In the genomic region with DNA sequence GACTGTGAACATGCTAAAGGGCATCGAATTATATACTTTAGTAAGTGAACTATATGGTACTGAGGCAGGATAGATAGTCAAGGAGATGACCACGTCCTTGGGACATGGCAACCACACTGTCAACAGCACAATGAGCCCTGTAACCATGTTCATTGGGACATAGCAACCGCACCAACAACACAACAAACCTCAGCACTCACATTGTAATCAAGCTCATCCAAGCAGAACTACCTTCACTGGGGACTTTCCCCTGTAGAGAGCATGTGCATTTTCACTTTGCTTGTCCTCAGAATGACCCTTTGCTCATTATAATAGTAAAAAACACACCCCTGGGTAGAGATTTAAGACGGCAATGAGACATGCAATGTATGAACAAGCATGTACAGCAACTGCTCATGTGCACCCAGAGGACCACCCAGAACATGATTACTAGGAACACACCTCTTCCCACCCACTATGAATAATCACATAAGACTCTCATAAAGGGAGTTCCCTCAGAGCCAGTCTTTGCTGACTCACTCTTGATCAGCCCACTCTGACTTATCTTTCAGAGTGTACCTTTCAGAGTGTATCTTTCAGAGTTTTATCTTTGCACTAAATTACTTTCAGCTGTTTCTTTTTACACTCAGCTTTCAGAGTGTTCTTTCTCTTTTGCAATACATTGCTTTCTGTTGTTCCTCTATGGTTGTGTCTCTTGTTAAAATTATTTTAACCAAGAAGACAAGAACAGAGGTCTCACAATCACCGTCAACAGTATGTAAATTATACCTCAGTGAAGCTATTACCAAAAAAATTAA, we compare ENCODE assay signal across 8 cellular contexts. TPM values are rescaled to one million over a fixed set of nuclear protein-coding genes. Genes with fewer than 3 reads are reported as not detected.
DNase-seq lines count a peak whose midpoint lies in the region; ATAC-seq and TF ChIP-seq lines count a peak whose summit lies in the region.

No MANE protein-coding gene starts in this region.

- peak overlapping the region; percentile 14; the same call in 1 of the 2 replicates for H3K9ac ChIP-seq in OCI-LY3 (ENCODE audit: low read length)

- H3K4me1 ChIP-seq in OCI-LY3 (ENCODE audit: low read length) (peaks cover 41% of the 10 kb centered on the region), left ventricle myocardium inferior (peaks cover 22% of the 10 kb centered on the region)

- no peaks in the 10 kb centered on the region for H4K20me1 ChIP-seq in OCI-LY3 (ENCODE audit: insufficient read depth, low read length)

- H3K9me3 ChIP-seq in OCI-LY3 (ENCODE audit: insufficient read depth, low read length) (no peaks in the 10 kb centered on the region), left ventricle myocardium inferior (replicated peaks) (no peaks in the 10 kb centered on the region)

- peak; percentile 55 for DNase-seq in AG09309 (ENCODE audit: low read depth)
- peak; percentile 86 for DNase-seq in activated effector memory CD4-positive, alpha-beta T cell treated with anti-CD3 and anti-CD28 coated beads, Interleukin-2, amount 50 U/mL, for 16 hours
- no peak for DNase-seq in left ventricle myocardium inferior
- DNase-seq in stimulated activated CD4-positive, alpha-beta T cell treated with anti-CD3 and anti-CD28 coated beads, Interleukin-1b, Interleukin-23, amount 100 ng/mL, for 1 hour (ENCODE audit: low read depth in 2 of 2), result peak; percentile 20 to 24
- DNase-seq in UCSD-AML1 (lab: John Stamatoyannopoulos, UW; ENCODE audit: unreplicated experiment), result no peak

- TF ChIP-seq CTCF in AG09309 (IDR thresholded peaks at IDR 0.05; ENCODE audit: control insufficient read depth, insufficient read depth, low read depth, low read length, missing control alignments) (no peak), OCI-LY3 (IDR thresholded peaks at IDR 0.05; ENCODE audit: low read depth, low read length) (no peak), left ventricle myocardium inferior (IDR thresholded peaks at IDR 0.05; ENCODE audit: borderline replicate concordance) (no peak)

- no peak overlapping the region for H3K4me3 ChIP-seq in AG09309 (ENCODE audit: control insufficient read depth, low read depth, low read length)
- H3K4me3 ChIP-seq in OCI-LY3 (ENCODE audit: low read length), result peak overlapping the region; percentile 58
- no peak overlapping the region for H3K4me3 ChIP-seq in left ventricle myocardium inferior

- peak overlapping the region; percentile 74 for H3K4me2 ChIP-seq in OCI-LY3 (ENCODE audit: low read length)

- peaks cover 26% of the 10 kb centered on the region for H3K27me3 ChIP-seq in OCI-LY3 (ENCODE audit: low read depth, low read length)
- H3K27me3 ChIP-seq in left ventricle myocardium inferior (ENCODE audit: low read depth), result no peaks in the 10 kb centered on the region

- no peaks in the 10 kb centered on the region for H3K79me2 ChIP-seq in OCI-LY3 (ENCODE audit: low read length)

- peak overlapping the region; percentile 2; the same call in 1 of the 2 replicates for H3K27ac ChIP-seq in OCI-LY3 (ENCODE audit: low read length)
- H3K27ac ChIP-seq in left ventricle myocardium inferior (replicated peaks), result peak overlapping the region; percentile 80

- ATAC-seq in GM18909 (IDR thresholded peaks at IDR 0.05; ENCODE audit: poor library complexity, unreplicated experiment), result peak; percentile 77
- ATAC-seq in HG03108 (IDR thresholded peaks at IDR 0.05; ENCODE audit: unreplicated experiment), result peak; percentile 70

- H2AFZ ChIP-seq in OCI-LY3 (ENCODE audit: low read depth, low read length), result 0 out of 2 replicates have a peak overlapping the region, but pooled peaks have one; percentile 12

- intact Hi-C loops in left ventricle myocardium inferior (cut with micrococcal nuclease), result no loop called here

- no peaks in the 10 kb centered on the region for H3K36me3 ChIP-seq in OCI-LY3 (replicated peaks; ENCODE audit: low read depth, low read length)
- H3K36me3 ChIP-seq in left ventricle myocardium inferior, result no peaks in the 10 kb centered on the region

RNA-seq across cellular contexts. Expression of gene PLAAT2, which starts 4.1 kb away (rescaled TPM):
- total RNA-seq in left ventricle myocardium inferior, result not detected

RNA-seq across cellular contexts. Expression of gene PLAAT4, which starts 30.6 kb away (rescaled TPM):
- 15.5 TPM for total RNA-seq in left ventricle myocardium inferior

RNA-seq across cellular contexts. Expression of gene PLAAT3, which starts 47.0 kb away (rescaled TPM):
- total RNA-seq in left ventricle myocardium inferior, result 144 TPM

Comparison
In these comparisons a context has a peak if more than half of its experiments do, and no peak if none do; other contexts are left out.
1. DNase-seq: peak in AG09309 (single experiment), activated effector memory CD4-positive, alpha-beta T cell treated with anti-CD3 and anti-CD28 coated beads, Interleukin-2, amount 50 U/mL, for 16 hours (single experiment) and stimulated activated CD4-positive, alpha-beta T cell treated with anti-CD3 and anti-CD28 coated beads, Interleukin-1b, Interleukin-23, amount 100 ng/mL, for 1 hour (2 of 2); none in left ventricle myocardium inferior (single experiment) and UCSD-AML1 (single experiment).